ENCODE assay signal across 9 cellular contexts in genomic region chr18:21672868-21673267, GRCh38. TPM values are rescaled to one million over a fixed set of nuclear protein-coding genes. Genes with fewer than 3 reads are reported as not detected.
DNase-seq lines count a peak whose midpoint lies in the region; ATAC-seq, FAIRE-seq and TF ChIP-seq lines count a peak whose summit lies in the region.
"Had no signal": no experiment of that assay in that cellular context is flagged by ENCODE, and none has a peak within 500 bp of the region (broad histone marks: within the 10 kb centered on the region; RNA-seq: fewer than 3 reads in every experiment).

No MANE protein-coding gene starts in this region.

- no peaks in the 10 kb centered on the region for H3K9me3 ChIP-seq in HAP-1

- intact Hi-C loops in left colon (cut with DNase I, micrococcal nuclease): no loop called here

- ATAC-seq in left colon: peak; percentile 68

- in situ Hi-C loops in HAP-1 (cut with MboI; ENCODE audit: low sequenced_read_pairs): no loop called here

- DNase-seq in Ammon's horn (ENCODE audit: low spot score) (peak; percentile 10), NCI-H146 (lab: John Stamatoyannopoulos, UW) (peak; percentile 51), bronchial epithelial cell (ENCODE audit: low read depth) (peak; percentile 89), left colon (peak; percentile 35 to 64), HAP-1 (ENCODE audit: low spot score in 2 of 2) (no peak), NCI-H2029 treated with DMSO at 0.1 percent for 48 hours (lab: John Stamatoyannopoulos, UW) (no peak), NCI-H1436 treated with DMSO at 0.1 percent for 48 hours (lab: John Stamatoyannopoulos, UW) (no peak), germinal center (ENCODE audit: low spot score) (no peak)
- DNase-seq: activated CD8-positive, alpha-beta memory T cell treated with anti-CD3 and anti-CD28 coated beads, Interleukin-2, amount 50 U/mL, for 48 hours had no signal

- H3K36me3 ChIP-seq in bronchial epithelial cell (ENCODE audit: control insufficient read depth, insufficient read depth, low read length): no peaks in the 10 kb centered on the region
- no peaks in the 10 kb centered on the region; the same call in 1 of the 2 replicates for H3K36me3 ChIP-seq in HAP-1 (replicated peaks)

- H3K4me1 ChIP-seq in HAP-1: peaks cover 7% of the 10 kb centered on the region; the same call in 1 of the 2 replicates

- H3K27me3 ChIP-seq in bronchial epithelial cell (ENCODE audit: control insufficient read depth, insufficient read depth, low read length) (no peaks in the 10 kb centered on the region), HAP-1 (ENCODE audit: low read depth) (no peaks in the 10 kb centered on the region)

- H3K4me3 ChIP-seq in bronchial epithelial cell (ENCODE audit: low read depth, low read length) (no peak overlapping the region), HAP-1 (no peak overlapping the region)

- TF ChIP-seq CTCF in bronchial epithelial cell (IDR thresholded peaks at IDR 0.05; ENCODE audit: insufficient read depth, low read length, severe bottlenecking): no peak

- FAIRE-seq in bronchial epithelial cell (lab: Jason Lieb, UNC): no peak

RNA-seq across cellular contexts. Expression of gene ABHD3, which starts 31.7 kb away (rescaled TPM):
- total RNA-seq in bronchial epithelial cell (10.5 and 17.3 TPM in 2 replicates), left colon (100 to 1,000 TPM; 131 TPM)

Comparison
In these comparisons a context has a peak if more than half of its experiments do, and no peak if none do; other contexts are left out.
1. DNase-seq: peak in Ammon's horn (single experiment), NCI-H146 (single experiment), bronchial epithelial cell (single experiment) and left colon (2 of 2); none in HAP-1 (0 of 2), NCI-H2029 treated with DMSO at 0.1 percent for 48 hours (single experiment), NCI-H1436 treated with DMSO at 0.1 percent for 48 hours (single experiment) and germinal center (single experiment).